ENCODE assay signal across 20 cellular contexts in the genomic region with DNA sequence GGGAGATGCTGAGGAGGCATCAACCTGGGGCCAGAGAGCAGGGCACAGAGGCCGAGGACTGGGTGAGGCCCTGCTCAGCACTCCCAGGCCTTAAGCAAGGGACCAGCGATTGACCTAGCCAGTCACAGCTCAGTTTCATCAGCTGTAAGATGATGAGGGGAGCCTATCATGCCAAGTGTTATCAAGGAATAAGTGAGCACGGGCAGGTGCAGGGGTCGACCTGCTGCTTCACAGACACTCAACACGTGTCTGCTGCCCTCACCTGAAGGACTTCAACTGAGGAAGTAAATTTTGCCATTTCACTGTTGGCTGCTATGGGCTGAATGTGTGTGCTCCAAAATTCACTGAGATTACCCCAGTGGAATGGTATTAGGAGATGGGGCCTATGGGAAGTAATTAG. TPM values are rescaled to one million over a fixed set of nuclear protein-coding genes. Genes with fewer than 3 reads are reported as not detected.
"Had no signal": no experiment of that assay in that cellular context is flagged by ENCODE, and none has a peak within 500 bp of the region (broad histone marks: within the 10 kb centered on the region; RNA-seq: fewer than 3 reads in every experiment).

No MANE protein-coding gene starts in this region.

- DNase-seq: activated CD4-positive, alpha-beta T cell treated with anti-CD3 and anti-CD28 coated beads for 48 hours; activated CD4-positive, CD25-positive, alpha-beta regulatory T cell; amygdala; hippocampal formation; kidney; left lung; midbrain; right cardiac atrium; SW 1271; transverse colon had no signal

- H3K4me3 ChIP-seq: cardiac muscle cell, left lung, transverse colon had no signal

- H3K4me1 ChIP-seq: transverse colon had no signal

- H3K27ac Mint-ChIP-seq: activated naive CD8-positive, alpha-beta T cell; activated T-helper 1 cell treated with anti-CD3 and anti-CD28 coated beads, Interleukin-12 subunit alpha, Interleukin-12 subunit beta, Interleukin-2, Interleukin-4 antibody, amounts not matched to agents 30 ng/mL and 10 ng/mL and 1 ng/mL, durations not matched to agents 14 hours and 24 hours and 36 hours; progenitor cell of endocrine pancreas had no signal

- H3K36me3 ChIP-seq: cardiac muscle cell, left lung, transverse colon had no signal

- H3K9me3 Mint-ChIP-seq: activated T-helper 1 cell treated with anti-CD3 and anti-CD28 coated beads, Interleukin-12 subunit alpha, Interleukin-12 subunit beta, Interleukin-2, Interleukin-4 antibody, amounts not matched to agents 30 ng/mL and 10 ng/mL and 1 ng/mL, durations not matched to agents 14 hours and 24 hours and 36 hours; neural crest cell had no signal

- H3K36me3 Mint-ChIP-seq: activated naive CD8-positive, alpha-beta T cell had no signal

- H3K27me3 ChIP-seq: cardiac muscle cell, left lung, transverse colon had no signal

- H3K4me1 Mint-ChIP-seq: neural crest cell had no signal

- H3K9me3 ChIP-seq: left lung, transverse colon had no signal

- H3K27ac ChIP-seq: cardiac muscle cell, left lung, transverse colon had no signal

- H3K4me3 Mint-ChIP-seq: activated naive CD8-positive, alpha-beta T cell; activated T-helper 1 cell treated with anti-CD3 and anti-CD28 coated beads, Interleukin-12 subunit alpha, Interleukin-12 subunit beta, Interleukin-2, Interleukin-4 antibody, amounts not matched to agents 30 ng/mL and 10 ng/mL and 1 ng/mL, durations not matched to agents 14 hours and 24 hours and 36 hours; neural crest cell; stimulated activated naive CD8-positive, alpha-beta T cell treated with anti-CD3 and anti-CD28 coated beads, Interleukin-15, Interleukin-2, amounts not matched to agents 100 ng/mL and 50 ng/mL, for 24 hours had no signal

- ATAC-seq: left lung, right cardiac atrium had no signal

RNA-seq across cellular contexts. Expression of a gene that starts 9.9 kb away (rescaled TPM):
- total RNA-seq: activated T-helper 1 cell treated with anti-CD3 and anti-CD28 coated beads, Interleukin-12 subunit alpha, Interleukin-12 subunit beta, Interleukin-2, Interleukin-4 antibody, amounts not matched to agents 30 ng/mL and 10 ng/mL and 1 ng/mL, durations not matched to agents 14 hours and 24 hours and 36 hours; dermis microvascular lymphatic vessel endothelial cell; fibroblast of villous mesenchyme; kidney; left lung; lung microvascular endothelial cell; neural crest cell; omental fat pad; progenitor cell of endocrine pancreas had no signal
